1 cellular context compared by ENCODE assay signal in the genomic region with DNA sequence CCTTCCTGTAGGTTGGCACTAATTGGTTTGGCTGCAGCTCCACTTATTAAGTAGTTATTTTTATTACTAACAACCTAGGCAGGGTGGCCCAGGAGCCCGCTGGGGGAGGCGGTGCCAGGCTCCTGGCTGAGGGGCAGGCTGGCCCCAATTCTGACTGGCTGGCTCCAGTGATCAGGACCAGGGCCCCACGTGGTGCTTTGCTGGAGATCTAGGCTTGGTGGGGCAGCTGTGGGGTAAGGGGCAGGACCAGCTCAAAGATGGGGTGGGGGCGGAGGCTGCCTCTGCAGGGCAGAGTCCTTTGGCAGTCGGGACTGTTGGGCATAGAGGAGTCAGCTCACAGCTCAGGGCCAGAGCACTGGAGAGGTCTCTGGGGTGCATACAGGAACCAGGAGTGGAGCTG.
TF ChIP-seq lines count a peak whose summit lies in the region.

No MANE protein-coding gene starts in this region.

TF ChIP-seq in GM23338, 12 proteins besides CTCF, POLR2A, EP300 and RAD21:
- TF ChIP-seq, protein P1, sequence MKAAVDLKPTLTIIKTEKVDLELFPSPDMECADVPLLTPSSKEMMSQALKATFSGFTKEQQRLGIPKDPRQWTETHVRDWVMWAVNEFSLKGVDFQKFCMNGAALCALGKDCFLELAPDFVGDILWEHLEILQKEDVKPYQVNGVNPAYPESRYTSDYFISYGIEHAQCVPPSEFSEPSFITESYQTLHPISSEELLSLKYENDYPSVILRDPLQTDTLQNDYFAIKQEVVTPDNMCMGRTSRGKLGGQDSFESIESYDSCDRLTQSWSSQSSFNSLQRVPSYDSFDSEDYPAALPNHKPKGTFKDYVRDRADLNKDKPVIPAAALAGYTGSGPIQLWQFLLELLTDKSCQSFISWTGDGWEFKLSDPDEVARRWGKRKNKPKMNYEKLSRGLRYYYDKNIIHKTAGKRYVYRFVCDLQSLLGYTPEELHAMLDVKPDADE (IDR thresholded peaks at IDR 0.05) = no peak
- TF ChIP-seq CREB1 (CRISPR knock-in tag; IDR thresholded peaks at IDR 0.05; ENCODE audit: low read depth) (no peak), POLR2AphosphoS5 (IDR thresholded peaks at IDR 0.05; ENCODE audit: low read depth) (no peak), NANOG (IDR thresholded peaks at IDR 0.05; ENCODE audit: borderline replicate concordance) (no peak), JUNB (IDR thresholded peaks at IDR 0.05; ENCODE audit: unreplicated experiment) (no peak), ZNF331 (CRISPR knock-in tag; IDR thresholded peaks at IDR 0.05; ENCODE audit: low read depth) (no peak), STAT1 (IDR thresholded peaks at IDR 0.05; ENCODE audit: unreplicated experiment) (no peak), ZNF114 (CRISPR knock-in tag; IDR thresholded peaks at IDR 0.05) (no peak), EZH2 (IDR thresholded peaks at IDR 0.05; ENCODE audit: low read depth, unreplicated experiment) (no peak)
- TF ChIP-seq, protein P2, sequence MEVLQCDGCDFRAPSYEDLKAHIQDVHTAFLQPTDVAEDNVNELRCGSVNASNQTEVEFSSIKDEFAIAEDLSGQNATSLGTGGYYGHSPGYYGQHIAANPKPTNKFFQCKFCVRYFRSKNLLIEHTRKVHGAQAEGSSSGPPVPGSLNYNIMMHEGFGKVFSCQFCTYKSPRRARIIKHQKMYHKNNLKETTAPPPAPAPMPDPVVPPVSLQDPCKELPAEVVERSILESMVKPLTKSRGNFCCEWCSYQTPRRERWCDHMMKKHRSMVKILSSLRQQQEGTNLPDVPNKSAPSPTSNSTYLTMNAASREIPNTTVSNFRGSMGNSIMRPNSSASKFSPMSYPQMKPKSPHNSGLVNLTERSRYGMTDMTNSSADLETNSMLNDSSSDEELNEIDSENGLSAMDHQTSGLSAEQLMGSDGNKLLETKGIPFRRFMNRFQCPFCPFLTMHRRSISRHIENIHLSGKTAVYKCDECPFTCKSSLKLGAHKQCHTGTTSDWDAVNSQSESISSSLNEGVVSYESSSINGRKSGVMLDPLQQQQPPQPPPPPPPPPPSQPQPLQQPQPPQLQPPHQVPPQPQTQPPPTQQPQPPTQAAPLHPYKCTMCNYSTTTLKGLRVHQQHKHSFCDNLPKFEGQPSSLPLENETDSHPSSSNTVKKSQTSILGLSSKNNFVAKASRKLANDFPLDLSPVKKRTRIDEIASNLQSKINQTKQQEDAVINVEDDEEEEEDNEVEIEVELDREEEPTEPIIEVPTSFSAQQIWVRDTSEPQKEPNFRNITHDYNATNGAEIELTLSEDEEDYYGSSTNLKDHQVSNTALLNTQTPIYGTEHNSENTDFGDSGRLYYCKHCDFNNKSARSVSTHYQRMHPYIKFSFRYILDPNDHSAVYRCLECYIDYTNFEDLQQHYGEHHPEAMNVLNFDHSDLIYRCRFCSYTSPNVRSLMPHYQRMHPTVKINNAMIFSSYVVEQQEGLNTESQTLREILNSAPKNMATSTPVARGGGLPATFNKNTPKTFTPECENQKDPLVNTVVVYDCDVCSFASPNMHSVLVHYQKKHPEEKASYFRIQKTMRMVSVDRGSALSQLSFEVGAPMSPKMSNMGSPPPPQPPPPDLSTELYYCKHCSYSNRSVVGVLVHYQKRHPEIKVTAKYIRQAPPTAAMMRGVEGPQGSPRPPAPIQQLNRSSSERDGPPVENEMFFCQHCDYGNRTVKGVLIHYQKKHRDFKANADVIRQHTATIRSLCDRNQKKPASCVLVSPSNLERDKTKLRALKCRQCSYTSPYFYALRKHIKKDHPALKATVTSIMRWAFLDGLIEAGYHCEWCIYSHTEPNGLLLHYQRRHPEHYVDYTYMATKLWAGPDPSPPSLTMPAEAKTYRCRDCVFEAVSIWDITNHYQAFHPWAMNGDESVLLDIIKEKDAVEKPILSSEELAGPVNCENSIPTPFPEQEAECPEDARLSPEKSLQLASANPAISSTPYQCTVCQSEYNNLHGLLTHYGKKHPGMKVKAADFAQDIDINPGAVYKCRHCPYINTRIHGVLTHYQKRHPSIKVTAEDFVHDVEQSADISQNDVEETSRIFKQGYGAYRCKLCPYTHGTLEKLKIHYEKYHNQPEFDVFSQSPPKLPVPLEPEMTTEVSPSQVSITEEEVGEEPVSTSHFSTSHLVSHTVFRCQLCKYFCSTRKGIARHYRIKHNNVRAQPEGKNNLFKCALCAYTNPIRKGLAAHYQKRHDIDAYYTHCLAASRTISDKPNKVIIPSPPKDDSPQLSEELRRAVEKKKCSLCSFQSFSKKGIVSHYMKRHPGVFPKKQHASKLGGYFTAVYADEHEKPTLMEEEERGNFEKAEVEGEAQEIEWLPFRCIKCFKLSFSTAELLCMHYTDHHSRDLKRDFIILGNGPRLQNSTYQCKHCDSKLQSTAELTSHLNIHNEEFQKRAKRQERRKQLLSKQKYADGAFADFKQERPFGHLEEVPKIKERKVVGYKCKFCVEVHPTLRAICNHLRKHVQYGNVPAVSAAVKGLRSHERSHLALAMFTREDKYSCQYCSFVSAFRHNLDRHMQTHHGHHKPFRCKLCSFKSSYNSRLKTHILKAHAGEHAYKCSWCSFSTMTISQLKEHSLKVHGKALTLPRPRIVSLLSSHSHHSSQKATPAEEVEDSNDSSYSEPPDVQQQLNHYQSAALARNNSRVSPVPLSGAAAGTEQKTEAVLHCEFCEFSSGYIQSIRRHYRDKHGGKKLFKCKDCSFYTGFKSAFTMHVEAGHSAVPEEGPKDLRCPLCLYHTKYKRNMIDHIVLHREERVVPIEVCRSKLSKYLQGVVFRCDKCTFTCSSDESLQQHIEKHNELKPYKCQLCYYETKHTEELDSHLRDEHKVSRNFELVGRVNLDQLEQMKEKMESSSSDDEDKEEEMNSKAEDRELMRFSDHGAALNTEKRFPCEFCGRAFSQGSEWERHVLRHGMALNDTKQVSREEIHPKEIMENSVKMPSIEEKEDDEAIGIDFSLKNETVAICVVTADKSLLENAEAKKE (CRISPR knock-in tag; IDR thresholded peaks at IDR 0.05) = no peak
